34 cellular contexts compared by ENCODE assay signal in genomic region chr18:53920312-53921075, GRCh38.
"Had no signal": no experiment of that assay in that cellular context is flagged by ENCODE, and none has a peak within 500 bp of the region (broad histone marks: within the 10 kb centered on the region; RNA-seq: fewer than 3 reads in every experiment).

No MANE protein-coding gene starts in this region.

- H3K9me3 Mint-ChIP-seq: nephron had no signal

- H3K4me3 ChIP-seq: body of pancreas, cardiac muscle cell, colonic mucosa, esophagus squamous epithelium, left ventricle myocardium inferior, lung, ovary, prostate gland, smooth muscle cell, tibial nerve, uterus had no signal

- FAIRE-seq: endometrium, TTC549 had no signal

- H3K36me3 ChIP-seq: cardiac muscle cell, colonic mucosa, esophagus squamous epithelium, left ventricle myocardium inferior, ovary, prostate gland, tibial nerve, uterus had no signal

- H3K27ac Mint-ChIP-seq: activated naive CD4-positive, alpha-beta T cell treated with anti-CD3 and anti-CD28 coated beads, Interleukin-2, amount 50 U/mL, for 24 hours; activated T-cell treated with anti-CD3 and anti-CD28 coated beads, Interleukin-2, amount 50 U/mL, for 24 hours; activated T-helper 17 cell treated with anti-CD3 and anti-CD28 coated beads, Interleukin-2, amount 50 U/mL, for 72 hours; nephron; stimulated activated naive B cell treated with anti-CD40 and anti-IgM and Interleukin-4, amounts not matched to agents 10 μg/mL and 1 μg/mL and 100 μg/mL, for 72 hours; T-helper 1 cell treated with Interleukin-12 subunit alpha and Interleukin-12 subunit beta and Interleukin-4 antibody, amounts not matched to agents 30 μg/mL and 1 μg/mL, for 36 hours had no signal

- H3K27me3 ChIP-seq: body of pancreas, cardiac muscle cell, colonic mucosa, esophagus squamous epithelium, ovary, tibial nerve, uterus had no signal

- DNase-seq: activated CD4-positive, alpha-beta T cell treated with anti-CD3 and anti-CD28 coated beads for 48 hours; activated CD4-positive, alpha-beta T cell treated with anti-CD3 and anti-CD28 coated beads, Interleukin-2, amount 50 U/mL, for 48 hours; activated CD8-positive, alpha-beta memory T cell treated with anti-CD3 and anti-CD28 coated beads, Interleukin-2, amount 50 U/mL, for 4 hours; activated T-cell treated with anti-CD3 and anti-CD28 coated beads, Interleukin-2, amount 50 U/mL, for 24 hours; anterior cingulate cortex; body of pancreas; cerebellar nuclear complex; colonic mucosa; effector CD8-positive, alpha-beta T cell; esophagus squamous epithelium; foreskin melanocyte; islet precursor cell; left ventricle myocardium inferior; ovary; retina; stimulated activated CD4-positive, alpha-beta T cell treated with anti-CD3 and anti-CD28 coated beads, Interleukin-15, amount 100 ng/mL, for 24 hours; stimulated activated CD4-positive, alpha-beta T cell treated with anti-CD3 and anti-CD28 coated beads, Interleukin-2, amount 100 ng/mL, for 24 hours; stimulated activated naive B cell treated with anti-CD40 and anti-IgM and Interleukin-4, amounts not matched to agents 10 μg/mL and 1 μg/mL and 100 μg/mL, for 72 hours; T-helper 9 cell; uterus had no signal

- H3K27me3 Mint-ChIP-seq: activated T-cell treated with anti-CD3 and anti-CD28 coated beads, Interleukin-2, amount 50 U/mL, for 24 hours had no signal

- ATAC-seq: activated CD4-positive, CD25-positive, alpha-beta regulatory T cell treated with anti-CD3 and anti-CD28 coated beads, Interleukin-2, amount 50 U/mL, for 24 hours; activated T-helper 17 cell treated with anti-CD3 and anti-CD28 coated beads, Interleukin-2, amount 50 U/mL, for 72 hours; body of pancreas; stimulated activated naive B cell treated with anti-CD40 and anti-IgM and Interleukin-4, amounts not matched to agents 10 μg/mL and 1 μg/mL and 100 μg/mL, for 72 hours had no signal

- H3K4me2 ChIP-seq: smooth muscle cell had no signal

- H3K36me3 Mint-ChIP-seq: activated naive CD4-positive, alpha-beta T cell treated with anti-CD3 and anti-CD28 coated beads, Interleukin-2, amount 50 U/mL, for 24 hours; stimulated activated naive B cell treated with anti-CD40 and anti-IgM and Interleukin-4, amounts not matched to agents 10 μg/mL and 1 μg/mL and 100 μg/mL, for 72 hours had no signal

- H3K4me1 ChIP-seq: body of pancreas, colonic mucosa, esophagus squamous epithelium, prostate gland, tibial nerve, uterus had no signal

- H3K9me3 ChIP-seq: body of pancreas, colonic mucosa, esophagus squamous epithelium, ovary, prostate gland, tibial nerve, uterus had no signal

- H3K4me3 Mint-ChIP-seq: activated naive CD4-positive, alpha-beta T cell treated with anti-CD3 and anti-CD28 coated beads, Interleukin-2, amount 50 U/mL, for 24 hours; activated T-cell treated with anti-CD3 and anti-CD28 coated beads, Interleukin-2, amount 50 U/mL, for 24 hours; activated T-helper 17 cell treated with anti-CD3 and anti-CD28 coated beads, Interleukin-2, amount 50 U/mL, for 72 hours; nephron; stimulated activated naive B cell treated with anti-CD40 and anti-IgM and Interleukin-4, amounts not matched to agents 10 μg/mL and 1 μg/mL and 100 μg/mL, for 72 hours; T-helper 1 cell treated with Interleukin-12 subunit alpha and Interleukin-12 subunit beta and Interleukin-4 antibody, amounts not matched to agents 30 μg/mL and 1 μg/mL, for 36 hours had no signal

- H3K27ac ChIP-seq: body of pancreas, cardiac muscle cell, colonic mucosa, epithelial cell of prostate, esophagus squamous epithelium, left ventricle myocardium inferior, ovary, prostate gland, tibial nerve, uterus, VCaP had no signal

- H3K4me1 Mint-ChIP-seq: activated naive CD4-positive, alpha-beta T cell treated with anti-CD3 and anti-CD28 coated beads, Interleukin-2, amount 50 U/mL, for 24 hours; activated T-helper 17 cell treated with anti-CD3 and anti-CD28 coated beads, Interleukin-2, amount 50 U/mL, for 72 hours; nephron; stimulated activated naive B cell treated with anti-CD40 and anti-IgM and Interleukin-4, amounts not matched to agents 10 μg/mL and 1 μg/mL and 100 μg/mL, for 72 hours had no signal
